Comparison of ENCODE assay signal across 25 cellular contexts in the genomic region with DNA sequence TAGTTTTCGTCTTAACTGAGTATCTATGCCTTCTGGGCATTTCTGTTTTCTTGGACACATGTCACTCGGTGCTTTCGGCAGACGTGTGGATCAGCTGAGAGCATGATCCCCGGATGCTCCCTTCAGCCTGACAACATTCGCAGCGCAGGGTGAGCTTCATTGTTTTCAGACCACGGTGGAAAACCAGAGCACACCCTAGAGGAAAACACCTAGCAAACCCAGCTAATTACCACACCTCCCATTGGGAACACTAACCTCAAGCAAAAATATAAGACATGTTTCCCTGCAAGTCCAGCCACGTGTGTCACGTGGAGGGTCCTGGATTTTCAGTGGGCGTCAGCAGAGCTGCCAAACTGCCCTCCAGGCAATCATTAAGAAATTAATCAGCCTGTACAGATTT. TPM values are rescaled to one million over a fixed set of nuclear protein-coding genes. Genes with fewer than 3 reads are reported as not detected.
A peak's percentile ranks its signal among the peaks of the same experiment; 100 is the strongest.
DNase-seq lines count a peak whose midpoint lies in the region; ATAC-seq, FAIRE-seq and TF ChIP-seq lines count a peak whose summit lies in the region.
"Had no signal": no experiment of that assay in that cellular context is flagged by ENCODE, and none has a peak within 500 bp of the region (broad histone marks: within the 10 kb centered on the region; RNA-seq: fewer than 3 reads in every experiment).

No MANE protein-coding gene starts in this region.

- CTCF ChIA-PET in activated CD8-positive, alpha-beta T cell treated with anti-CD3 and anti-CD28 coated beads, Interleukin-2, amount 10 ng/mL, durations not matched to agents 7 days and 5 days (lab: Charles Lee) = no interaction called here
- CTCF ChIA-PET in naive thymus-derived CD4-positive, alpha-beta T cell (lab: Charles Lee) = no interaction called here

- no peak overlapping the region for H3K4me3 ChIP-seq in bronchial epithelial cell (ENCODE audit: low read depth, low read length)
- peak overlapping the region; percentile 16 for H3K4me3 ChIP-seq in neural progenitor cell
- no peak overlapping the region for H3K4me3 ChIP-seq in naive thymus-derived CD4-positive, alpha-beta T cell (ENCODE audit: low read length)
- H3K4me3 ChIP-seq: colonic mucosa, GM12878, lower lobe of right lung, SK-N-MC had no signal

- peak overlapping the region; percentile 93 for H2AFZ ChIP-seq in neural progenitor cell (replicated peaks)

- H3K27me3 ChIP-seq in bronchial epithelial cell (ENCODE audit: control insufficient read depth, insufficient read depth, low read length) (no peaks in the 10 kb centered on the region), neural progenitor cell (no peaks in the 10 kb centered on the region)
- H3K27me3 ChIP-seq in naive thymus-derived CD4-positive, alpha-beta T cell (ENCODE audit: control insufficient read depth in 2 of 2, insufficient read depth in 2 of 2, low read length in 2 of 2) = no peaks in the 10 kb centered on the region
- H3K27me3 ChIP-seq: colonic mucosa had no signal

- no peak overlapping the region for H3K4me3 Mint-ChIP-seq in neural progenitor cell
- no peak overlapping the region for H3K4me3 Mint-ChIP-seq in activated CD8-positive, alpha-beta T cell treated with anti-CD3 and anti-CD28 coated beads, Interleukin-2, amount 10 ng/mL, durations not matched to agents 7 days and 5 days
- no peak overlapping the region for H3K4me3 Mint-ChIP-seq in naive thymus-derived CD4-positive, alpha-beta T cell
- H3K4me3 Mint-ChIP-seq: natural killer cell, type B pancreatic cell had no signal

- no peaks in the 10 kb centered on the region for H3K79me2 ChIP-seq in neural progenitor cell (ENCODE audit: low read depth)

- peaks cover 3% of the 10 kb centered on the region for H3F3A ChIP-seq in neural progenitor cell (ENCODE audit: low read depth)

- no peak for TF ChIP-seq CTCF in bronchial epithelial cell (IDR thresholded peaks at IDR 0.05; ENCODE audit: insufficient read depth, low read length, severe bottlenecking)
- TF ChIP-seq CTCF in neural progenitor cell (IDR thresholded peaks at IDR 0.05) = no peak

- H3K9me3 Mint-ChIP-seq in neural progenitor cell = no peaks in the 10 kb centered on the region
- no peaks in the 10 kb centered on the region for H3K9me3 Mint-ChIP-seq in activated CD8-positive, alpha-beta T cell treated with anti-CD3 and anti-CD28 coated beads, Interleukin-2, amount 10 ng/mL, durations not matched to agents 7 days and 5 days (ENCODE audit: insufficient read depth)
- peaks cover 0 to 1% (median 0%) of the 10 kb centered on the region in 11 donors for H3K9me3 Mint-ChIP-seq in naive thymus-derived CD4-positive, alpha-beta T cell
- H3K9me3 Mint-ChIP-seq: natural killer cell, type B pancreatic cell had no signal

- no peak for FAIRE-seq in bronchial epithelial cell (lab: Jason Lieb, UNC)
- FAIRE-seq: A204.1, GM12878 had no signal

- H3K27ac Mint-ChIP-seq in neural progenitor cell = no peak overlapping the region
- no peak overlapping the region for H3K27ac Mint-ChIP-seq in activated CD8-positive, alpha-beta T cell treated with anti-CD3 and anti-CD28 coated beads, Interleukin-2, amount 10 ng/mL, durations not matched to agents 7 days and 5 days
- no peak overlapping the region for H3K27ac Mint-ChIP-seq in naive thymus-derived CD4-positive, alpha-beta T cell
- H3K27ac Mint-ChIP-seq: natural killer cell, type B pancreatic cell had no signal

- peak overlapping the region; percentile 60 for H3K4me2 ChIP-seq in neural progenitor cell

- H3K9me3 ChIP-seq in neural progenitor cell (ENCODE audit: low read depth) = no peaks in the 10 kb centered on the region
- H3K9me3 ChIP-seq in naive thymus-derived CD4-positive, alpha-beta T cell (ENCODE audit: control insufficient read depth in 2 of 3, low read length in 3 of 3) = no peaks in the 10 kb centered on the region
- H3K9me3 ChIP-seq: colonic mucosa, lower lobe of right lung had no signal

- ATAC-seq in activated CD8-positive, alpha-beta T cell treated with anti-CD3 and anti-CD28 coated beads, Interleukin-2, amount 10 ng/mL, durations not matched to agents 7 days and 5 days = no peak
- ATAC-seq in naive thymus-derived CD4-positive, alpha-beta T cell = no peak
- ATAC-seq: GM12878, HCT116, lower lobe of right lung, natural killer cell had no signal

- no peaks in the 10 kb centered on the region for H3K27me3 Mint-ChIP-seq in neural progenitor cell (ENCODE audit: insufficient read depth, low read depth)
- H3K27me3 Mint-ChIP-seq in activated CD8-positive, alpha-beta T cell treated with anti-CD3 and anti-CD28 coated beads, Interleukin-2, amount 10 ng/mL, durations not matched to agents 7 days and 5 days (ENCODE audit: low read depth) = peaks cover 23% of the 10 kb centered on the region
- peaks cover 0 to 31% (median 6%) of the 10 kb centered on the region in 5 donors for H3K27me3 Mint-ChIP-seq in naive thymus-derived CD4-positive, alpha-beta T cell
- H3K27me3 Mint-ChIP-seq: type B pancreatic cell had no signal

- no peaks in the 10 kb centered on the region for H4K20me1 ChIP-seq in neural progenitor cell (ENCODE audit: low read depth)

- POLR2A ChIA-PET in activated CD8-positive, alpha-beta T cell treated with anti-CD3 and anti-CD28 coated beads, Interleukin-2, amount 10 ng/mL, durations not matched to agents 7 days and 5 days (lab: Charles Lee) = no interaction called here
- POLR2A ChIA-PET in naive thymus-derived CD4-positive, alpha-beta T cell (lab: Charles Lee) = no interaction called here

- H3K9ac ChIP-seq in neural progenitor cell = no peak overlapping the region

- H3K4me1 Mint-ChIP-seq in neural progenitor cell = peaks cover 3% of the 10 kb centered on the region
- H3K4me1 Mint-ChIP-seq in activated CD8-positive, alpha-beta T cell treated with anti-CD3 and anti-CD28 coated beads, Interleukin-2, amount 10 ng/mL, durations not matched to agents 7 days and 5 days (ENCODE audit: low read depth) = peaks cover 18% of the 10 kb centered on the region
- H3K4me1 Mint-ChIP-seq in naive thymus-derived CD4-positive, alpha-beta T cell = peaks cover 0 to 23% (median 9%) of the 10 kb centered on the region in 7 donors

- DNase-seq in NCI-H1417 (lab: John Stamatoyannopoulos, UW) = peak in 2 of 3 experiments; percentile 14 to 50
- no peak for DNase-seq in NCI-H1417 treated with DMSO at 0.1 percent for 48 hours (lab: John Stamatoyannopoulos, UW)
- DNase-seq in NCI-H146 treated with DMSO at 0.1 percent for 48 hours (lab: John Stamatoyannopoulos, UW; ENCODE audit: unreplicated experiment) = peak; percentile 72
- DNase-seq in bronchial epithelial cell (ENCODE audit: low read depth) = peak; percentile 86
- peak; percentile 48 for DNase-seq in neural progenitor cell (ENCODE audit: low spot score)
- no peak for DNase-seq in activated CD8-positive, alpha-beta T cell treated with anti-CD3 and anti-CD28 coated beads, Interleukin-2, amount 10 ng/mL, durations not matched to agents 7 days and 5 days
- no peak for DNase-seq in posterior vena cava (ENCODE audit: low spot score)
- DNase-seq in naive thymus-derived CD4-positive, alpha-beta T cell = no peak
- DNase-seq: activated CD4-positive, alpha-beta T cell treated with anti-CD3 and anti-CD28 coated beads for 48 hours; activated naive CD4-positive, alpha-beta T cell; aorta; colonic mucosa; lower lobe of right lung; natural killer cell; NCI-H1048; NCI-H446 treated with DMSO at 0.1 percent for 48 hours; stimulated activated CD4-positive, alpha-beta T cell treated with anti-CD3 and anti-CD28 coated beads, Interleukin-12 subunit alpha, Interleukin-12 subunit beta, amount 100 ng/mL, for 4 hours; stimulated activated naive CD4-positive, alpha-beta T cell had no signal

- intact Hi-C loops in posterior vena cava (cut with DNase I) = no loop called here
- intact Hi-C loops in naive thymus-derived CD4-positive, alpha-beta T cell (cut with micrococcal nuclease) = no loop called here

- no peaks in the 10 kb centered on the region for H3K4me1 ChIP-seq in neural progenitor cell
- no peaks in the 10 kb centered on the region for H3K4me1 ChIP-seq in naive thymus-derived CD4-positive, alpha-beta T cell (ENCODE audit: control insufficient read depth in 2 of 2, insufficient read depth in 2 of 2, low read length in 2 of 2)

- H3K36me3 ChIP-seq in bronchial epithelial cell (ENCODE audit: control insufficient read depth, insufficient read depth, low read length) (no peaks in the 10 kb centered on the region), neural progenitor cell (no peaks in the 10 kb centered on the region)
- H3K36me3 ChIP-seq in naive thymus-derived CD4-positive, alpha-beta T cell (ENCODE audit: control insufficient read depth in 2 of 3, insufficient read depth in 3 of 3, low read length in 3 of 3) = no peaks in the 10 kb centered on the region
- H3K36me3 ChIP-seq: colonic mucosa, lower lobe of right lung had no signal

- no peaks in the 10 kb centered on the region for H3K36me3 Mint-ChIP-seq in neural progenitor cell
- no peaks in the 10 kb centered on the region for H3K36me3 Mint-ChIP-seq in activated CD8-positive, alpha-beta T cell treated with anti-CD3 and anti-CD28 coated beads, Interleukin-2, amount 10 ng/mL, durations not matched to agents 7 days and 5 days (ENCODE audit: low read depth)
- H3K36me3 Mint-ChIP-seq in naive thymus-derived CD4-positive, alpha-beta T cell = no peaks in the 10 kb centered on the region
- H3K36me3 Mint-ChIP-seq: natural killer cell, type B pancreatic cell had no signal

- no peak overlapping the region for H3K27ac ChIP-seq in neural progenitor cell
- no peak overlapping the region for H3K27ac ChIP-seq in naive thymus-derived CD4-positive, alpha-beta T cell (ENCODE audit: low read depth, low read length)
- H3K27ac ChIP-seq: colonic mucosa, epithelial cell of prostate, lower lobe of right lung, SK-N-MC had no signal

RNA-seq across cellular contexts. Expression of a gene that starts 31.0 kb away (rescaled TPM):
- total RNA-seq in bronchial epithelial cell = 14.0 and 15.0 TPM in 2 replicates
- total RNA-seq in neural progenitor cell (ENCODE audit: low replicate concordance) = 0.65 and 0.81 TPM in 2 replicates
- not detected for total RNA-seq in activated CD8-positive, alpha-beta T cell treated with anti-CD3 and anti-CD28 coated beads, Interleukin-2, amount 10 ng/mL, durations not matched to agents 7 days and 5 days
- total RNA-seq in posterior vena cava = 10 to 100 TPM; 16.7 to 24.2 TPM
- under 1 TPM in 3 of 5 experiments, not detected in 2; 0.11 to 0.24 (median 0.17) TPM for total RNA-seq in naive thymus-derived CD4-positive, alpha-beta T cell
- polyA plus RNA-seq in naive thymus-derived CD4-positive, alpha-beta T cell = under 1 TPM; 0.18 to 0.58 TPM
- total RNA-seq: OCI-LY7 had no signal

RNA-seq across cellular contexts. Expression of a gene that starts 45.4 kb away (rescaled TPM):
- total RNA-seq in bronchial epithelial cell (78.3 and 100 TPM in 2 replicates), neural progenitor cell (ENCODE audit: low replicate concordance) (20.9 and 31.4 TPM in 2 replicates), posterior vena cava (10 to 100 TPM; 36.2 to 72.1 TPM)
- 10 to 100 TPM; 34.6 to 35.0 TPM for total RNA-seq in activated CD8-positive, alpha-beta T cell treated with anti-CD3 and anti-CD28 coated beads, Interleukin-2, amount 10 ng/mL, durations not matched to agents 7 days and 5 days
- total RNA-seq in naive thymus-derived CD4-positive, alpha-beta T cell = 10 to 100 TPM; 29.2 to 49.3 (median 31.4) TPM
- 1 to 10 TPM; 4.6 to 9.7 TPM for polyA plus RNA-seq in naive thymus-derived CD4-positive, alpha-beta T cell

RNA-seq across cellular contexts. Expression of a gene that starts 57.5 kb away (rescaled TPM):
- total RNA-seq in bronchial epithelial cell = 381 and 531 TPM in 2 replicates
- total RNA-seq in neural progenitor cell (ENCODE audit: low replicate concordance) = 0.28 and 0.47 TPM in 2 replicates
- 1 to 10 TPM in 1 of 2 experiments, under 1 TPM in 1; 0.63 to 1.4 TPM for total RNA-seq in activated CD8-positive, alpha-beta T cell treated with anti-CD3 and anti-CD28 coated beads, Interleukin-2, amount 10 ng/mL, durations not matched to agents 7 days and 5 days
- 10 to 100 TPM; 38.6 to 48.4 TPM for total RNA-seq in posterior vena cava
- under 1 TPM in 1 of 5 experiments, not detected in 4; 0.22 TPM for total RNA-seq in naive thymus-derived CD4-positive, alpha-beta T cell
- not detected for polyA plus RNA-seq in naive thymus-derived CD4-positive, alpha-beta T cell
- total RNA-seq: natural killer cell had no signal

Comparison
In these comparisons a context has a peak if more than half of its experiments do, and no peak if none do; other contexts are left out.
1. DNase-seq: peak in NCI-H1417 (2 of 3), NCI-H146 treated with DMSO at 0.1 percent for 48 hours (single experiment), bronchial epithelial cell (single experiment) and neural progenitor cell (single experiment); none in NCI-H1417 treated with DMSO at 0.1 percent for 48 hours (single experiment), activated CD8-positive, alpha-beta T cell treated with anti-CD3 and anti-CD28 coated beads, Interleukin-2, amount 10 ng/mL, durations not matched to agents 7 days and 5 days (single experiment), posterior vena cava (single experiment) and naive thymus-derived CD4-positive, alpha-beta T cell (0 of 9).
2. RNA of a gene that starts 57.5 kb away (total RNA-seq): 381 to 531 TPM in bronchial epithelial cell and 38.6 to 48.4 TPM in posterior vena cava; 0.63 to 1.4 TPM in activated CD8-positive, alpha-beta T cell treated with anti-CD3 and anti-CD28 coated beads, Interleukin-2, amount 10 ng/mL, durations not matched to agents 7 days and 5 days, 0.28 to 0.47 TPM in neural progenitor cell and 0.22 TPM in naive thymus-derived CD4-positive, alpha-beta T cell; every median in the first group is over 10 times any median in the second.